Comparison of ENCODE assay signal across 8 cellular contexts in the genomic region with DNA sequence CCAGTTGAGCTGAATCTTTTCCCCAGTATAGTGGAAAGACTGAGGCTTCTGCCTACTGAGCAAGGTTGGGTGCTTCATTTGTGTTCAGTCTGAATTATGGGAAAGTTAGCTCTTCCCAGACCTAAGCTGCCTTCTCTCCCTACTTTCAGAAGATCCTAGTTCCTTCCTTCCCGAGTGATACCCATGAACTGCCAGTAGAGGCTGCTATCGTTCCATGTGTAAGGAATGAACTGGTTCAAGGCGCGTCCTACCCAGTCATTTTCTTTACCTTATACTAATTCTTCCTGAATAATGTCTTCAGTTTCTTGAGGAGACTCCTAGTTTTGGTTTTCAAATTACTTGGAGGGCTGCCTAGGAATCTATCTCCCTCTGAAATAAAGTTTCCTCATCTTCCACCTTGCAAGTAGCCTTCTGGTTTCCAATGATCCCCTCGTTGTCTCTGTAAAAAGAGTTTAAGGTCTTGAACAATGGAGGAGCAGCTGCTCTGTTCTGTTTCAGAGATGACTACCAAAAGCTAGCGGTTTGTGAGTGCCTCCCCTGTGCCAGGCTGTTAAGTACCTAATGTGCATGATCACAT. TPM values are rescaled to one million over a fixed set of nuclear protein-coding genes. Genes with fewer than 3 reads are reported as not detected.
A peak's percentile ranks its signal among the peaks of the same experiment; 100 is the strongest.
DNase-seq lines count a peak whose midpoint lies in the region; ATAC-seq and TF ChIP-seq lines count a peak whose summit lies in the region.

No MANE protein-coding gene starts in this region.

- intact Hi-C loops in activated CD8-positive, alpha-beta T cell treated with anti-CD3 and anti-CD28 coated beads for 36 hours (cut with micrococcal nuclease), result loop anchor here (10.0 kb wide), 2 partner anchors 81 to 151 kb away; a partner anchor contains a TSS
- intact Hi-C loops in sciatic nerve (cut with DNase I), result loop anchor here (10.0 kb wide), 1 partner anchor 91 kb away; no protein-coding TSS in a partner anchor

- CTCF ChIA-PET in activated CD8-positive, alpha-beta T cell treated with anti-CD3 and anti-CD28 coated beads for 36 hours (lab: Charles Lee), result interaction anchor here (1.0 to 2.8 kb wide), 7 partner anchors 10 to 154 kb away, joined by 3 to 13 read pairs (median 10); a partner anchor contains a TSS
- CTCF ChIA-PET in activated CD8-positive, alpha-beta T cell treated with anti-CD3 and anti-CD28 coated beads, Interleukin-2, amount 10 ng/mL, durations not matched to agents 7 days and 5 days (lab: Charles Lee), result interaction anchor here (0.8 to 2.8 kb wide), 9 partner anchors 9 to 181 kb away, joined by 3 to 12 read pairs (median 4); a partner anchor contains a TSS

- H3K27ac Mint-ChIP-seq in activated CD8-positive, alpha-beta T cell treated with anti-CD3 and anti-CD28 coated beads for 36 hours, result no peak overlapping the region
- H3K27ac Mint-ChIP-seq in activated CD8-positive, alpha-beta T cell treated with anti-CD3 and anti-CD28 coated beads, Interleukin-2, amount 10 ng/mL, durations not matched to agents 7 days and 5 days, result no peak overlapping the region

- H3K4me1 Mint-ChIP-seq in activated CD8-positive, alpha-beta T cell treated with anti-CD3 and anti-CD28 coated beads for 36 hours (ENCODE audit: low read depth), result peaks cover 21% of the 10 kb centered on the region
- peaks cover 11% of the 10 kb centered on the region for H3K4me1 Mint-ChIP-seq in activated CD8-positive, alpha-beta T cell treated with anti-CD3 and anti-CD28 coated beads, Interleukin-2, amount 10 ng/mL, durations not matched to agents 7 days and 5 days (ENCODE audit: low read depth)

- H3K27me3 ChIP-seq in WERI-Rb-1 (ENCODE audit: insufficient read depth, low read depth, severe bottlenecking), result no peaks in the 10 kb centered on the region
- H3K27me3 ChIP-seq in cardiac muscle cell, result no peaks in the 10 kb centered on the region

- H3K27ac ChIP-seq in WERI-Rb-1, result no peak overlapping the region
- no peak overlapping the region for H3K27ac ChIP-seq in cardiac muscle cell

- no peak overlapping the region for H3K4me3 Mint-ChIP-seq in activated CD8-positive, alpha-beta T cell treated with anti-CD3 and anti-CD28 coated beads for 36 hours
- no peak overlapping the region for H3K4me3 Mint-ChIP-seq in activated CD8-positive, alpha-beta T cell treated with anti-CD3 and anti-CD28 coated beads, Interleukin-2, amount 10 ng/mL, durations not matched to agents 7 days and 5 days

- peak; percentile 29 for ATAC-seq in activated CD8-positive, alpha-beta T cell treated with anti-CD3 and anti-CD28 coated beads for 36 hours
- no peak for ATAC-seq in activated CD8-positive, alpha-beta T cell treated with anti-CD3 and anti-CD28 coated beads, Interleukin-2, amount 10 ng/mL, durations not matched to agents 7 days and 5 days
- ATAC-seq in sciatic nerve, result peak; percentile 81
- ATAC-seq in GM21381 (IDR thresholded peaks at IDR 0.05; ENCODE audit: unreplicated experiment), result no peak

- H3K4me1 ChIP-seq in cardiac muscle cell (ENCODE audit: low read depth), result no peaks in the 10 kb centered on the region

- TF ChIP-seq CTCF in activated CD8-positive, alpha-beta T cell treated with anti-CD3 and anti-CD28 coated beads for 36 hours (IDR thresholded peaks at IDR 0.05), result no peak
- peak; percentile 99 for TF ChIP-seq CTCF in WERI-Rb-1 (IDR thresholded peaks at IDR 0.05; ENCODE audit: low read depth, low read length)
- peak; percentile 100 for TF ChIP-seq CTCF in cardiac muscle cell (IDR thresholded peaks at IDR 0.05; ENCODE audit: low read depth, low read length)

- H3K9me3 Mint-ChIP-seq in activated CD8-positive, alpha-beta T cell treated with anti-CD3 and anti-CD28 coated beads for 36 hours, result no peaks in the 10 kb centered on the region
- H3K9me3 Mint-ChIP-seq in activated CD8-positive, alpha-beta T cell treated with anti-CD3 and anti-CD28 coated beads, Interleukin-2, amount 10 ng/mL, durations not matched to agents 7 days and 5 days (ENCODE audit: insufficient read depth), result no peaks in the 10 kb centered on the region

- H3K4me3 ChIP-seq in WERI-Rb-1 (ENCODE audit: low read depth, low read length), result no peak overlapping the region
- H3K4me3 ChIP-seq in cardiac muscle cell, result no peak overlapping the region

- no peak for DNase-seq in activated CD8-positive, alpha-beta T cell treated with anti-CD3 and anti-CD28 coated beads for 36 hours
- DNase-seq in activated CD8-positive, alpha-beta T cell treated with anti-CD3 and anti-CD28 coated beads, Interleukin-2, amount 10 ng/mL, durations not matched to agents 7 days and 5 days, result no peak
- DNase-seq in NCI-H1436 treated with DMSO at 0.1 percent for 48 hours (lab: John Stamatoyannopoulos, UW) (peak; percentile 12), WERI-Rb-1 (peak; percentile 63), cardiac muscle cell (ENCODE audit: low read depth in 1 of 2, low spot score in 1 of 2) (peak; percentile 63 to 86), sciatic nerve (ENCODE audit: low spot score) (no peak)
- no peak for DNase-seq in activated CD4-positive, alpha-beta T cell treated with anti-CD3 and anti-CD28 coated beads, Interleukin-2, amount 50 U/mL, for 48 hours

- H3K36me3 ChIP-seq in WERI-Rb-1 (peaks cover 70% of the 10 kb centered on the region), cardiac muscle cell (peaks cover 30% of the 10 kb centered on the region)

- H3K9me3 ChIP-seq in WERI-Rb-1 (ENCODE audit: severe bottlenecking), result no peaks in the 10 kb centered on the region
- H3K9me3 ChIP-seq in cardiac muscle cell (ENCODE audit: low read depth), result no peaks in the 10 kb centered on the region

- POLR2A ChIA-PET in activated CD8-positive, alpha-beta T cell treated with anti-CD3 and anti-CD28 coated beads for 36 hours (lab: Charles Lee), result interaction anchor here (0.7 to 2.1 kb wide), 4 partner anchors 11 to 85 kb away, joined by 3 to 9 read pairs (median 4); a partner anchor contains a TSS
- POLR2A ChIA-PET in activated CD8-positive, alpha-beta T cell treated with anti-CD3 and anti-CD28 coated beads, Interleukin-2, amount 10 ng/mL, durations not matched to agents 7 days and 5 days (lab: Charles Lee), result interaction anchor here (1.2 to 2.1 kb wide), 2 partner anchors 10 to 13 kb away, joined by 3 to 6 read pairs; a partner anchor contains a TSS

- H3K36me3 Mint-ChIP-seq in activated CD8-positive, alpha-beta T cell treated with anti-CD3 and anti-CD28 coated beads for 36 hours (ENCODE audit: low read depth), result peaks cover 40% of the 10 kb centered on the region
- peaks cover 45% of the 10 kb centered on the region for H3K36me3 Mint-ChIP-seq in activated CD8-positive, alpha-beta T cell treated with anti-CD3 and anti-CD28 coated beads, Interleukin-2, amount 10 ng/mL, durations not matched to agents 7 days and 5 days (ENCODE audit: low read depth)

- H3K27me3 Mint-ChIP-seq in activated CD8-positive, alpha-beta T cell treated with anti-CD3 and anti-CD28 coated beads for 36 hours, result no peaks in the 10 kb centered on the region
- H3K27me3 Mint-ChIP-seq in activated CD8-positive, alpha-beta T cell treated with anti-CD3 and anti-CD28 coated beads, Interleukin-2, amount 10 ng/mL, durations not matched to agents 7 days and 5 days (ENCODE audit: low read depth), result no peaks in the 10 kb centered on the region

RNA-seq across cellular contexts. Expression of a gene that starts 0.9 kb away (rescaled TPM):
- 1 to 10 TPM; 3.0 to 3.3 TPM for total RNA-seq in activated CD8-positive, alpha-beta T cell treated with anti-CD3 and anti-CD28 coated beads for 36 hours
- total RNA-seq in activated CD8-positive, alpha-beta T cell treated with anti-CD3 and anti-CD28 coated beads, Interleukin-2, amount 10 ng/mL, durations not matched to agents 7 days and 5 days, result 1 to 10 TPM; 2.0 to 2.1 TPM
- total RNA-seq in cardiac muscle cell (2.5 and 5.6 TPM in 2 replicates), sciatic nerve (1.6 TPM)
- polyA plus RNA-seq in cardiac muscle cell, result 2.4 and 4.8 TPM in 2 replicates

RNA-seq across cellular contexts. Expression of a gene that starts 7.6 kb away (rescaled TPM):
- total RNA-seq in activated CD8-positive, alpha-beta T cell treated with anti-CD3 and anti-CD28 coated beads for 36 hours, result 1 to 10 TPM; 2.0 to 2.9 TPM
- total RNA-seq in activated CD8-positive, alpha-beta T cell treated with anti-CD3 and anti-CD28 coated beads, Interleukin-2, amount 10 ng/mL, durations not matched to agents 7 days and 5 days, result 1 to 10 TPM; 1.0 to 1.4 TPM
- total RNA-seq in cardiac muscle cell (2.3 and 5.2 TPM in 2 replicates), sciatic nerve (61.7 TPM)
- polyA plus RNA-seq in cardiac muscle cell, result 2.6 and 3.4 TPM in 2 replicates

RNA-seq across cellular contexts. Expression of a gene that starts 10.2 kb away (rescaled TPM):
- 100 to 1,000 TPM; 124 to 132 TPM for total RNA-seq in activated CD8-positive, alpha-beta T cell treated with anti-CD3 and anti-CD28 coated beads for 36 hours
- 100 to 1,000 TPM; 141 to 145 TPM for total RNA-seq in activated CD8-positive, alpha-beta T cell treated with anti-CD3 and anti-CD28 coated beads, Interleukin-2, amount 10 ng/mL, durations not matched to agents 7 days and 5 days
- total RNA-seq in cardiac muscle cell (59.4 and 72.3 TPM in 2 replicates), sciatic nerve (54.5 TPM)
- polyA plus RNA-seq in cardiac muscle cell, result 77.0 and 104 TPM in 2 replicates

RNA-seq across cellular contexts. Expression of a gene that starts 19.4 kb away (rescaled TPM):
- total RNA-seq in activated CD8-positive, alpha-beta T cell treated with anti-CD3 and anti-CD28 coated beads for 36 hours, result 10 to 100 TPM; 72.0 to 74.1 TPM
- total RNA-seq in activated CD8-positive, alpha-beta T cell treated with anti-CD3 and anti-CD28 coated beads, Interleukin-2, amount 10 ng/mL, durations not matched to agents 7 days and 5 days, result 10 to 100 TPM; 86.7 to 89.7 TPM
- 64.5 and 112 TPM in 2 replicates for total RNA-seq in cardiac muscle cell
- 65.2 and 71.5 TPM in 2 replicates for polyA plus RNA-seq in cardiac muscle cell
- 80.9 TPM for total RNA-seq in sciatic nerve

RNA-seq across cellular contexts. Expression of a gene that starts 44.8 kb away (rescaled TPM):
- total RNA-seq in activated CD8-positive, alpha-beta T cell treated with anti-CD3 and anti-CD28 coated beads for 36 hours, result under 1 TPM in 1 of 2 experiments, not detected in 1; 0.23 TPM
- total RNA-seq in activated CD8-positive, alpha-beta T cell treated with anti-CD3 and anti-CD28 coated beads, Interleukin-2, amount 10 ng/mL, durations not matched to agents 7 days and 5 days, result not detected
- total RNA-seq in cardiac muscle cell, result 0.27 TPM in 1 of 2 replicates, not detected in the other
- 2.5 and 3.9 TPM in 2 replicates for polyA plus RNA-seq in cardiac muscle cell
- total RNA-seq in sciatic nerve, result 1.1 TPM

Comparison
In these comparisons a context has a peak if more than half of its experiments do, and no peak if none do; other contexts are left out.
1. ATAC-seq: peak in activated CD8-positive, alpha-beta T cell treated with anti-CD3 and anti-CD28 coated beads for 36 hours (single experiment) and sciatic nerve (single experiment); none in activated CD8-positive, alpha-beta T cell treated with anti-CD3 and anti-CD28 coated beads, Interleukin-2, amount 10 ng/mL, durations not matched to agents 7 days and 5 days (single experiment) and GM21381 (single experiment).
2. DNase-seq: peak in NCI-H1436 treated with DMSO at 0.1 percent for 48 hours (single experiment), WERI-Rb-1 (single experiment) and cardiac muscle cell (2 of 2); none in activated CD8-positive, alpha-beta T cell treated with anti-CD3 and anti-CD28 coated beads for 36 hours (single experiment), activated CD8-positive, alpha-beta T cell treated with anti-CD3 and anti-CD28 coated beads, Interleukin-2, amount 10 ng/mL, durations not matched to agents 7 days and 5 days (single experiment), sciatic nerve (single experiment) and activated CD4-positive, alpha-beta T cell treated with anti-CD3 and anti-CD28 coated beads, Interleukin-2, amount 50 U/mL, for 48 hours (0 of 2).
3. RNA of a gene that starts 7.6 kb away (total RNA-seq): 61.7 TPM in sciatic nerve (single experiment); 2.3 to 5.2 TPM in cardiac muscle cell, 2.0 to 2.9 TPM in activated CD8-positive, alpha-beta T cell treated with anti-CD3 and anti-CD28 coated beads for 36 hours and 1.0 to 1.4 TPM in activated CD8-positive, alpha-beta T cell treated with anti-CD3 and anti-CD28 coated beads, Interleukin-2, amount 10 ng/mL, durations not matched to agents 7 days and 5 days; every median in the first group is over 10 times any median in the second.